In genomic region chr6:30690403-30691207, GRCh38 we compare ENCODE assay signal across 8 cellular contexts. TPM values are rescaled to one million over a fixed set of nuclear protein-coding genes. Genes with fewer than 3 reads are reported as not detected.
DNase-seq lines count a peak whose midpoint lies in the region; ATAC-seq, FAIRE-seq and TF ChIP-seq lines count a peak whose summit lies in the region.

Gene NRM, minus strand, starts transcription at chr6:30690984. Its CDS starts 10 bp downstream, at chr6:30690974.

- H3K79me2 ChIP-seq in keratinocyte (ENCODE audit: control insufficient read depth, insufficient read depth, low read length): peaks cover 36% of the 10 kb centered on the region

- H3K36me3 ChIP-seq in keratinocyte (ENCODE audit: control insufficient read depth in 2 of 2, extremely low read depth in 1 of 2, insufficient read depth in 2 of 2, low read length in 2 of 2): peaks cover 0 to 5% of the 10 kb centered on the region in 2 experiments

- no peaks in the 10 kb centered on the region for H3K9me1 ChIP-seq in keratinocyte (ENCODE audit: control insufficient read depth, extremely low read depth, insufficient read depth, low read length)

- H3K27ac ChIP-seq in keratinocyte (ENCODE audit: control insufficient read depth, insufficient read depth, low read length): peak within 1 kb of the TSS; percentile 72

- no peaks in the 10 kb centered on the region for H3K27me3 ChIP-seq in keratinocyte (ENCODE audit: control insufficient read depth, extremely low read depth, insufficient read depth, low read length)

- DNase-seq in GDM1 (lab: John Stamatoyannopoulos, UW) (peak; percentile 74), NCI-H460 (ENCODE audit: extremely low read depth, low read depth) (peak; percentile 70), cerebellum (ENCODE audit: low spot score) (peak; percentile 87), keratinocyte (ENCODE audit: low read depth, low spot score) (no peak)
- DNase-seq in activated CD4-positive, CD25-positive, alpha-beta regulatory T cell treated with anti-CD3 and anti-CD28 coated beads, Interleukin-2, amount 50 U/mL, for 72 hours: peak; percentile 79
- peak; percentile 81 for DNase-seq in stimulated activated CD4-positive, alpha-beta T cell treated with anti-CD3 and anti-CD28 coated beads, Interleukin-12 subunit alpha, Interleukin-12 subunit beta, amount 100 ng/mL, for 4 hours

- dilution Hi-C loops in keratinocyte (cut with MboI; ENCODE audit: extremely low pct_ligation_motif_present, low sequenced_read_pairs): no loop called here

- H3K4me1 ChIP-seq in keratinocyte (ENCODE audit: control insufficient read depth, extremely low read depth, insufficient read depth, low read length): peaks cover 40% of the 10 kb centered on the region

- ATAC-seq in HG03139 (IDR thresholded peaks at IDR 0.05; ENCODE audit: unreplicated experiment) (peak; percentile 26), HG03571 (IDR thresholded peaks at IDR 0.05; ENCODE audit: unreplicated experiment) (no peak)

- peak within 1 kb of the TSS; percentile 85 for H3K9ac ChIP-seq in keratinocyte (ENCODE audit: control insufficient read depth, extremely low read depth, insufficient read depth, low read length)

- peak within 1 kb of the TSS; percentile 98 for H3K4me2 ChIP-seq in keratinocyte (ENCODE audit: control insufficient read depth, extremely low read depth, insufficient read depth, low read depth, low read length)

- no peaks in the 10 kb centered on the region for H4K20me1 ChIP-seq in keratinocyte (ENCODE audit: control insufficient read depth, extremely low read depth, insufficient read depth, low read length)

- FAIRE-seq in keratinocyte (lab: Jason Lieb, UNC): peak; percentile 48

- TF ChIP-seq CTCF in keratinocyte (optimal IDR thresholded peaks at IDR 0.05 in 1 of 3, IDR thresholded peaks at IDR 0.05 in 1 of 3, conservative IDR thresholded peaks at IDR 0.05 in 1 of 3; ENCODE audit: extremely low read depth in 1 of 3, insufficient read depth in 2 of 3, low read length in 3 of 3): no peak

- H3K9me3 ChIP-seq in keratinocyte (ENCODE audit: control insufficient read depth, low read depth, low read length): no peaks in the 10 kb centered on the region

- peak within 1 kb of the TSS; percentile 45 to 93 (median 91) for H3K4me3 ChIP-seq in keratinocyte (ENCODE audit: control insufficient read depth in 2 of 3, extremely low read depth in 1 of 3, insufficient read depth in 2 of 3, low read depth in 1 of 3, low read length in 3 of 3)

- peak within 1 kb of the TSS; percentile 100 for H2AFZ ChIP-seq in keratinocyte (ENCODE audit: control insufficient read depth, low read length)

RNA-seq across cellular contexts. Expression of gene NRM, which starts in this region (rescaled TPM):
- total RNA-seq in NCI-H460 (2014; rRNA removed; shearing (Covaris generic)): 6.3 and 6.4 TPM in 2 replicates
- 13.0 and 16.4 TPM in 2 replicates for polyA plus RNA-seq in NCI-H460 (2014; cell fraction: nucleus; rRNA removed)
- 9.2 TPM for total RNA-seq in cerebellum
- 2.7 to 17.8 TPM (median 7.0 TPM) in 3 replicates for polyA plus RNA-seq in keratinocyte
- polyA plus RNA-seq in keratinocyte (2011; ENCODE audit: low read depth): not detected
- polyA plus RNA-seq in keratinocyte (2011; cell fraction: cytosol; rRNA removed): 7.1 and 7.7 TPM in 2 replicates
- 7.6 and 8.5 TPM in 2 replicates for polyA plus RNA-seq in keratinocyte (2011; cell fraction: nucleus; rRNA removed)
- polyA plus RNA-seq in keratinocyte (2012; ENCODE audit: low replicate concordance): 3.8 and 17.2 TPM in 2 replicates
- 6.0 to 32.4 TPM (median 11.8 TPM) in 3 replicates for polyA minus RNA-seq in keratinocyte
- 9.2 TPM for polyA minus RNA-seq in keratinocyte (2011; cell fraction: cytosol; rRNA and poly(A)+ RNA removed)
- polyA minus RNA-seq in keratinocyte (2011; cell fraction: nucleus; rRNA and poly(A)+ RNA removed): 1.9 and 3.2 TPM in 2 replicates
